Comparison of ENCODE assay signal across 8 cellular contexts in genomic region chr3:46368569-46368968, GRCh38. TPM values are rescaled to one million over a fixed set of nuclear protein-coding genes. Genes with fewer than 3 reads are reported as not detected.
DNase-seq lines count a peak whose midpoint lies in the region; ATAC-seq and TF ChIP-seq lines count a peak whose summit lies in the region.

No MANE protein-coding gene starts in this region.

- intact Hi-C loops in PC-3 (cut with micrococcal nuclease), result loop anchor here (1.0 to 5.0 kb wide), 5 partner anchors 92 to 280 kb away; partner anchors contain the start of gene CCR1

- POLR2A ChIA-PET in PC-3 (lab: Charles Lee; ENCODE audit: unreplicated experiment), result no interaction called here

- H3K27ac ChIP-seq in PC-3 (ENCODE audit: low read length), result no peak overlapping the region

- CTCF ChIA-PET in PC-3 (lab: Charles Lee), result interaction anchor here (0.6 to 1.5 kb wide), 6 partner anchors 10 to 153 kb away, joined by 3 to 7 read pairs (median 4); no protein-coding TSS in a partner anchor

- peak overlapping the region; percentile 67 for H2AFZ ChIP-seq in PC-3 (ENCODE audit: low read length)

- DNase-seq in SHP77 (lab: John Stamatoyannopoulos, UW), result peak; percentile 12 to 17
- no peak for DNase-seq in SHP77 treated with DMSO at 0.1 percent for 48 hours (lab: John Stamatoyannopoulos, UW)
- peak; percentile 68 for DNase-seq in PC-3
- DNase-seq in activated T-helper 1 cell treated with anti-CD3 and anti-CD28 coated beads, Interleukin-2, amount 50 U/mL, for 16 hours (ENCODE audit: low read depth in 1 of 2, low spot score in 1 of 2), result peak; percentile 18 to 46
- peak; percentile 36 for DNase-seq in iPS DF 4.7 (ENCODE audit: extremely low read depth, low spot score)
- peak; percentile 40 to 55 for DNase-seq in stimulated activated CD8-positive, alpha-beta memory T cell treated with anti-CD3 and anti-CD28 coated beads, Interleukin-15, amount 100 ng/mL, for 4 hours (ENCODE audit: low read depth in 2 of 2)
- DNase-seq in NCI-H146 treated with DMSO at 0.1 percent for 48 hours (lab: John Stamatoyannopoulos, UW; ENCODE audit: unreplicated experiment), result no peak

- H3F3A ChIP-seq in PC-3 (ENCODE audit: low read length, unreplicated experiment), result no peaks in the 10 kb centered on the region

- H3K4me2 ChIP-seq in PC-3 (ENCODE audit: low read length), result no peak overlapping the region

- peaks cover 13% of the 10 kb centered on the region for H3K4me1 ChIP-seq in PC-3 (ENCODE audit: insufficient read depth, low read length)

- H4K20me1 ChIP-seq in PC-3 (ENCODE audit: low read length), result no peaks in the 10 kb centered on the region

- peak; percentile 72 for TF ChIP-seq CTCF in PC-3 (conservative IDR thresholded peaks at IDR 0.05; ENCODE audit: low read depth, low read length)

- H3K36me3 ChIP-seq in PC-3 (ENCODE audit: low read depth, low read length), result no peaks in the 10 kb centered on the region; the same call in 1 of the 2 replicates

- H3K4me3 ChIP-seq in PC-3 (ENCODE audit: low read length), result no peak overlapping the region

- peak; percentile 88 for ATAC-seq in PC-3
- no peak for ATAC-seq in GM21737 (IDR thresholded peaks at IDR 0.05; ENCODE audit: unreplicated experiment)

- no peaks in the 10 kb centered on the region for H3K9me3 ChIP-seq in PC-3 (ENCODE audit: low read length)

- no peaks in the 10 kb centered on the region for H3K9me2 ChIP-seq in PC-3 (replicated peaks; ENCODE audit: low read length)

- H3K9ac ChIP-seq in PC-3 (ENCODE audit: low read length), result no peak overlapping the region

- no peaks in the 10 kb centered on the region for H3K27me3 ChIP-seq in PC-3 (ENCODE audit: low read length)

- H3K79me2 ChIP-seq in PC-3 (ENCODE audit: low read length), result no peaks in the 10 kb centered on the region

- BruUV-seq in PC-3 (replicated peaks; lab: Mats Ljungman, UMichigan), result no TSS peak

RNA-seq across cellular contexts. Expression of gene CCR5, which starts 2.2 kb away (rescaled TPM):
- not detected in 2 replicates for total RNA-seq in PC-3 (2014; rRNA removed)

RNA-seq across cellular contexts. Expression of gene CCR2, which starts 14.7 kb away (rescaled TPM):
- total RNA-seq in PC-3 (2014; rRNA removed), result not detected in 2 replicates

RNA-seq across cellular contexts. Expression of gene CCRL2, which starts 38.5 kb away (rescaled TPM):
- total RNA-seq in PC-3 (2014; rRNA removed), result 5.5 and 6.0 TPM in 2 replicates

Comparison
In these comparisons a context has a peak if more than half of its experiments do, and no peak if none do; other contexts are left out.
1. DNase-seq: peak in SHP77 (2 of 2), PC-3 (single experiment), activated T-helper 1 cell treated with anti-CD3 and anti-CD28 coated beads, Interleukin-2, amount 50 U/mL, for 16 hours (2 of 2), iPS DF 4.7 (single experiment) and stimulated activated CD8-positive, alpha-beta memory T cell treated with anti-CD3 and anti-CD28 coated beads, Interleukin-15, amount 100 ng/mL, for 4 hours (2 of 2); none in SHP77 treated with DMSO at 0.1 percent for 48 hours (single experiment) and NCI-H146 treated with DMSO at 0.1 percent for 48 hours (single experiment).